In genomic region chr1:4594286-4594991, GRCh38 we compare ENCODE assay signal across 1 cellular context.
TF ChIP-seq lines count a peak whose summit lies in the region.

No MANE protein-coding gene starts in this region.

TF ChIP-seq in HepG2, 621 proteins besides CTCF, POLR2A, EP300 and RAD21 (continued from another document):
- TF ChIP-seq ZFP62 (CRISPR knock-in tag; IDR thresholded peaks at IDR 0.05): no peak
- TF ChIP-seq HDAC1 (CRISPR knock-in tag; IDR thresholded peaks at IDR 0.05): no peak
- no peak for TF ChIP-seq TCF7L2 (IDR thresholded peaks at IDR 0.05; ENCODE audit: low read depth, low read length)
- TF ChIP-seq RFX3 (CRISPR knock-in tag; IDR thresholded peaks at IDR 0.05): no peak
- peak; percentile 53 for TF ChIP-seq STAG1 (CRISPR knock-in tag; IDR thresholded peaks at IDR 0.05)
